ENCODE assay signal across 27 cellular contexts in the genomic region with DNA sequence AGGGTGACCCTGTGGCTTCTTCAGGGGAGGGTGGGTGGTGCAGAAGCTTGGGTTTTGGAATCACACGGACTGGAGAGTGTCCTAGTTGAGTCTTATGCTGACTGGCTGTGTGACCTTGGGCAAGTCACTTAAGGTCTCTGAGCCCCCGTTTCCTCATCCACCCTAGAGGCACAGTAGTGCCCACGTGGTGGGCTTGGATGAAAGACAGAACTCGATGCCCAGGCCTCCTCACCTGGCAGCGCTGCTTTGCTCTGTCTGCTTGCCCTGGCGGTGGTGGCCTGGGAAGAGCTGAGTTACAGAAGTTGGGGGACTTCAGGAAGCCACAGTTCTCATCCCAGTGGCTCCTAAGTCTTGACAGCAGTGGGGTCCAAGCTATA.
"Had no signal": no experiment of that assay in that cellular context is flagged by ENCODE, and none has a peak within 500 bp of the region (broad histone marks: within the 10 kb centered on the region; RNA-seq: fewer than 3 reads in every experiment).

No MANE protein-coding gene starts in this region.

- H3K4me3 Mint-ChIP-seq: activated T-cell treated with anti-CD3 and anti-CD28 coated beads, Interleukin-2, amount 50 U/mL, for 24 hours; activated T-helper 17 cell treated with anti-CD3 and anti-CD28 coated beads, Interleukin-2, amount 50 U/mL, for 72 hours; central memory CD8-positive, alpha-beta T cell; natural killer cell treated with Interleukin-12 subunit alpha and Interleukin-12 subunit beta and Interleukin-15 and Interleukin-18, amount 100 ng/mL, for 72 hours; stimulated activated naive B cell treated with anti-CD40 and anti-IgM and Interleukin-4, amounts not matched to agents 10 μg/mL and 1 μg/mL and 100 μg/mL, for 72 hours; T-helper 1 cell treated with Interleukin-12 subunit alpha and Interleukin-12 subunit beta and Interleukin-4 antibody, amounts not matched to agents 30 μg/mL and 1 μg/mL, for 36 hours; WTC11 had no signal

- H3K9me3 ChIP-seq: adrenal gland, ascending aorta, esophagus muscularis mucosa, gastrocnemius medialis, left ventricle myocardium inferior, sigmoid colon, testis, upper lobe of right lung had no signal

- H3K27ac ChIP-seq: adrenal gland, ascending aorta, esophagus muscularis mucosa, gastrocnemius medialis, left ventricle myocardium inferior, sigmoid colon, testis, upper lobe of right lung had no signal

- H3K27ac Mint-ChIP-seq: activated T-cell treated with anti-CD3 and anti-CD28 coated beads, Interleukin-2, amount 50 U/mL, for 24 hours; activated T-helper 17 cell treated with anti-CD3 and anti-CD28 coated beads, Interleukin-2, amount 50 U/mL, for 72 hours; natural killer cell treated with Interleukin-12 subunit alpha and Interleukin-12 subunit beta and Interleukin-15 and Interleukin-18, amount 100 ng/mL, for 72 hours; stimulated activated naive B cell treated with anti-CD40 and anti-IgM and Interleukin-4, amounts not matched to agents 10 μg/mL and 1 μg/mL and 100 μg/mL, for 72 hours; T-helper 1 cell treated with Interleukin-12 subunit alpha and Interleukin-12 subunit beta and Interleukin-4 antibody, amounts not matched to agents 30 μg/mL and 1 μg/mL, for 36 hours; WTC11 had no signal

- DNase-seq: activated CD8-positive, alpha-beta memory T cell treated with anti-CD3 and anti-CD28 coated beads for 24 hours; activated CD8-positive, alpha-beta memory T cell treated with anti-CD3 and anti-CD28 coated beads, Interleukin-2, amount 50 U/mL, for 4 hours; activated T-cell treated with anti-CD3 and anti-CD28 coated beads, Interleukin-2, amount 50 U/mL, for 24 hours; adrenal gland; gastrocnemius medialis; hippocampal formation; left ventricle myocardium inferior; mammary epithelial cell; occipital lobe; sigmoid colon; stimulated activated CD4-positive, alpha-beta T cell treated with anti-CD3 and anti-CD28 coated beads, Interleukin-15, amount 100 ng/mL, for 24 hours; stimulated activated CD4-positive, alpha-beta T cell treated with anti-CD3 and anti-CD28 coated beads, Interleukin-2, amount 100 ng/mL, for 48 hours; stimulated activated CD8-positive, alpha-beta memory T cell treated with anti-CD3 and anti-CD28 coated beads, Interleukin-4, amount 100 ng/mL, for 48 hours; stimulated activated naive B cell treated with anti-CD40 and anti-IgM and Interleukin-4, amounts not matched to agents 10 μg/mL and 1 μg/mL and 100 μg/mL, for 72 hours; T1000; testis; upper lobe of right lung had no signal

- H3K27me3 Mint-ChIP-seq: activated T-helper 17 cell treated with anti-CD3 and anti-CD28 coated beads, Interleukin-2, amount 50 U/mL, for 72 hours had no signal

- H3K36me3 Mint-ChIP-seq: activated naive CD4-positive, alpha-beta T cell treated with anti-CD3 and anti-CD28 coated beads, Interleukin-2, amount 50 U/mL, for 72 hours; natural killer cell treated with Interleukin-12 subunit alpha and Interleukin-12 subunit beta and Interleukin-15 and Interleukin-18, amount 100 ng/mL, for 72 hours; stimulated activated naive B cell treated with anti-CD40 and anti-IgM and Interleukin-4, amounts not matched to agents 10 μg/mL and 1 μg/mL and 100 μg/mL, for 72 hours; WTC11 had no signal

- FAIRE-seq: colon had no signal

- H3K9me3 Mint-ChIP-seq: activated naive CD4-positive, alpha-beta T cell treated with anti-CD3 and anti-CD28 coated beads, Interleukin-2, amount 50 U/mL, for 72 hours; activated T-cell treated with anti-CD3 and anti-CD28 coated beads, Interleukin-2, amount 50 U/mL, for 24 hours; activated T-helper 17 cell treated with anti-CD3 and anti-CD28 coated beads, Interleukin-2, amount 50 U/mL, for 72 hours; central memory CD8-positive, alpha-beta T cell; natural killer cell treated with Interleukin-12 subunit alpha and Interleukin-12 subunit beta and Interleukin-15 and Interleukin-18, amount 100 ng/mL, for 72 hours; stimulated activated naive B cell treated with anti-CD40 and anti-IgM and Interleukin-4, amounts not matched to agents 10 μg/mL and 1 μg/mL and 100 μg/mL, for 72 hours; T-helper 1 cell treated with Interleukin-12 subunit alpha and Interleukin-12 subunit beta and Interleukin-4 antibody, amounts not matched to agents 30 μg/mL and 1 μg/mL, for 36 hours; WTC11 had no signal

- H3K36me3 ChIP-seq: adrenal gland, ascending aorta, esophagus muscularis mucosa, gastrocnemius medialis, left ventricle myocardium inferior, sigmoid colon, upper lobe of right lung had no signal

- H3K4me2 ChIP-seq: smooth muscle cell had no signal

- H3K27me3 ChIP-seq: adrenal gland, ascending aorta, testis, upper lobe of right lung had no signal

- ATAC-seq: activated naive CD4-positive, alpha-beta T cell treated with anti-CD3 and anti-CD28 coated beads, Interleukin-2, amount 50 U/mL, for 72 hours; activated T-helper 17 cell treated with anti-CD3 and anti-CD28 coated beads, Interleukin-2, amount 50 U/mL, for 72 hours; gastrocnemius medialis; natural killer cell treated with Interleukin-12 subunit alpha and Interleukin-12 subunit beta and Interleukin-15 and Interleukin-18, amount 100 ng/mL, for 72 hours; upper lobe of right lung; WTC11 had no signal

- H3K4me1 Mint-ChIP-seq: activated T-helper 17 cell treated with anti-CD3 and anti-CD28 coated beads, Interleukin-2, amount 50 U/mL, for 72 hours had no signal

- H3K4me3 ChIP-seq: adrenal gland, ascending aorta, esophagus muscularis mucosa, gastrocnemius medialis, left ventricle myocardium inferior, sigmoid colon, smooth muscle cell, testis, upper lobe of right lung had no signal
